ENCODE assay signal across 18 cellular contexts in genomic region chr4:166044871-166045270, GRCh38.
DNase-seq lines count a peak whose midpoint lies in the region; ATAC-seq, FAIRE-seq and TF ChIP-seq lines count a peak whose summit lies in the region.
"Had no signal": no experiment of that assay in that cellular context is flagged by ENCODE, and none has a peak within 500 bp of the region (broad histone marks: within the 10 kb centered on the region; RNA-seq: fewer than 3 reads in every experiment).

No MANE protein-coding gene starts in this region.

- CTCF ChIA-PET in activated CD8-positive, alpha-beta memory T cell treated with anti-CD3 and anti-CD28 coated beads, Interleukin-2, amount 10 ng/mL, durations not matched to agents 7 days and 5 days (lab: Charles Lee) = no interaction called here
- CTCF ChIA-PET in GM12878 (lab: Yijun Ruan, JAX) = no interaction called here

- TF ChIP-seq CTCF in OCI-LY3 (IDR thresholded peaks at IDR 0.05; ENCODE audit: low read depth, low read length) (no peak), GM12878 (IDR thresholded peaks at IDR 0.05 in 2 of 3, conservative IDR thresholded peaks at IDR 0.05 in 1 of 3; ENCODE audit: control insufficient read depth in 2 of 3, extremely low read depth in 1 of 3, insufficient read depth in 1 of 3, low read depth in 3 of 3, low read length in 3 of 3) (no peak), foreskin keratinocyte (conservative IDR thresholded peaks at IDR 0.05) (no peak)

- BruUV-seq in GM12878 (replicated peaks; lab: Mats Ljungman, UMichigan) = TSS peak; percentile 98

- no peaks in the 10 kb centered on the region for H3K36me3 Mint-ChIP-seq in activated CD8-positive, alpha-beta memory T cell treated with anti-CD3 and anti-CD28 coated beads, Interleukin-2, amount 10 ng/mL, durations not matched to agents 7 days and 5 days
- H3K36me3 Mint-ChIP-seq: CD4-positive, CD25-positive, alpha-beta regulatory T cell had no signal

- H3K4me2 ChIP-seq in OCI-LY3 (ENCODE audit: low read length) (no peak overlapping the region), GM12878 (ENCODE audit: control insufficient read depth, insufficient read depth) (no peak overlapping the region)
- H3K4me2 ChIP-seq: BLaER1 had no signal

- H3K4me3 ChIP-seq in OCI-LY3 (ENCODE audit: low read length) (no peak overlapping the region), GM12878 (no peak overlapping the region)
- H3K4me3 ChIP-seq: BLaER1 had no signal

- no peak for TF ChIP-seq EP300 in GM12878 (IDR thresholded peaks at IDR 0.05; ENCODE audit: borderline replicate concordance in 1 of 2, control insufficient read depth in 1 of 2, low read depth in 2 of 2, low read length in 2 of 2)

- in situ Hi-C loops in GM12878 (cut with MboI) = no loop called here

- peak overlapping the region; percentile 30; the same call in 1 of the 2 replicates for H2AFZ ChIP-seq in OCI-LY3 (ENCODE audit: low read depth, low read length)
- H2AFZ ChIP-seq in GM12878 (ENCODE audit: control insufficient read depth, low read depth, low read length) = no peak overlapping the region

- RAD21 ChIA-PET in GM12878 (lab: Charles Lee; ENCODE audit: unreplicated experiment) = no interaction called here

- POLR2A ChIA-PET in GM12878 (lab: Charles Lee) = no interaction called here

- SMC1A ChIA-PET in GM12878 (lab: Charles Lee; ENCODE audit: uncharacterized antibody, unreplicated experiment) = no interaction called here

- TF ChIP-seq POLR2A in GM12878 (IDR thresholded peaks at IDR 0.05; ENCODE audit: low read depth, low read length) = no peak

- no peaks in the 10 kb centered on the region for H4K20me1 ChIP-seq in OCI-LY3 (ENCODE audit: insufficient read depth, low read length)
- H4K20me1 ChIP-seq in GM12878 (ENCODE audit: control insufficient read depth, insufficient read depth) = no peaks in the 10 kb centered on the region
- H4K20me1 ChIP-seq: BLaER1 had no signal

- H3K27ac ChIP-seq in OCI-LY3 (ENCODE audit: low read length) (no peak overlapping the region), GM12878 (ENCODE audit: control insufficient read depth, insufficient read depth) (no peak overlapping the region), foreskin keratinocyte (no peak overlapping the region)
- H3K27ac ChIP-seq: 22Rv1, BLaER1 had no signal

- H3K9me3 ChIP-seq in OCI-LY3 (ENCODE audit: insufficient read depth, low read length) (no peaks in the 10 kb centered on the region), GM12878 (replicated peaks; ENCODE audit: control insufficient read depth, insufficient read depth, low read length) (no peaks in the 10 kb centered on the region)
- H3K9me3 ChIP-seq: BLaER1 had no signal

- H3K4me1 ChIP-seq in OCI-LY3 (ENCODE audit: low read length) (peaks cover 10% of the 10 kb centered on the region), GM12878 (ENCODE audit: control insufficient read depth, insufficient read depth, low read length) (no peaks in the 10 kb centered on the region), foreskin keratinocyte (no peaks in the 10 kb centered on the region)
- H3K4me1 ChIP-seq: BLaER1 had no signal

- no peaks in the 10 kb centered on the region for H3K9me3 Mint-ChIP-seq in activated CD8-positive, alpha-beta memory T cell treated with anti-CD3 and anti-CD28 coated beads, Interleukin-2, amount 10 ng/mL, durations not matched to agents 7 days and 5 days (ENCODE audit: low read depth)
- H3K9me3 Mint-ChIP-seq: HFFc6 had no signal

- no peak for ATAC-seq in activated CD8-positive, alpha-beta memory T cell treated with anti-CD3 and anti-CD28 coated beads, Interleukin-2, amount 10 ng/mL, durations not matched to agents 7 days and 5 days
- no peak for ATAC-seq in GM12878
- ATAC-seq in foreskin keratinocyte = peak; percentile 28
- ATAC-seq: HepG2 had no signal

- DNase-seq in activated CD8-positive, alpha-beta memory T cell treated with anti-CD3 and anti-CD28 coated beads, Interleukin-2, amount 10 ng/mL, durations not matched to agents 7 days and 5 days = no peak
- no peak for DNase-seq in activated CD8-positive, alpha-beta memory T cell treated with anti-CD3 and anti-CD28 coated beads, Interleukin-2, amount 50 U/mL, for 48 hours
- no peak for DNase-seq in GM12878 (ENCODE audit: low read depth, low spot score)
- no peak for DNase-seq in foreskin keratinocyte
- DNase-seq in NK-92 (lab: John Stamatoyannopoulos, UW; ENCODE audit: unreplicated experiment) = no peak
- no peak for DNase-seq in SIG-M5 treated with dmso at 0.1 percent for 504 hours (lab: John Stamatoyannopoulos, UW; ENCODE audit: unreplicated experiment)
- DNase-seq in CD1c-positive myeloid dendritic cell (ENCODE audit: extremely low spot score) = no peak
- DNase-seq: DMS53, HCEC 1CT, HFFc6 had no signal

- H3K27ac Mint-ChIP-seq in activated CD8-positive, alpha-beta memory T cell treated with anti-CD3 and anti-CD28 coated beads, Interleukin-2, amount 10 ng/mL, durations not matched to agents 7 days and 5 days = peak overlapping the region; percentile 34
- H3K27ac Mint-ChIP-seq: CD4-positive, CD25-positive, alpha-beta regulatory T cell; HFFc6 had no signal

- H3K9ac ChIP-seq in OCI-LY3 (ENCODE audit: low read length) (no peak overlapping the region), GM12878 (ENCODE audit: control insufficient read depth, insufficient read depth, low read length) (no peak overlapping the region)
- H3K9ac ChIP-seq: BLaER1 had no signal

- H3K27me3 ChIP-seq in OCI-LY3 (ENCODE audit: low read depth, low read length) (no peaks in the 10 kb centered on the region), GM12878 (replicated peaks in 1 of 2; ENCODE audit: control insufficient read depth in 2 of 2, insufficient read depth in 2 of 2, low read length in 1 of 2) (no peaks in the 10 kb centered on the region), foreskin keratinocyte (no peaks in the 10 kb centered on the region)
- H3K27me3 ChIP-seq: BLaER1 had no signal

- no peak for TF ChIP-seq RAD21 in GM12878 (IDR thresholded peaks at IDR 0.05; ENCODE audit: insufficient read depth, low read depth, low read length)

- H3K79me2 ChIP-seq in OCI-LY3 (ENCODE audit: low read length) (no peaks in the 10 kb centered on the region), GM12878 (ENCODE audit: control insufficient read depth, insufficient read depth, low read length) (no peaks in the 10 kb centered on the region)

- no peak overlapping the region for H3K4me3 Mint-ChIP-seq in activated CD8-positive, alpha-beta memory T cell treated with anti-CD3 and anti-CD28 coated beads, Interleukin-2, amount 10 ng/mL, durations not matched to agents 7 days and 5 days
- H3K4me3 Mint-ChIP-seq: CD4-positive, CD25-positive, alpha-beta regulatory T cell; HFFc6 had no signal

- H3K36me3 ChIP-seq in OCI-LY3 (replicated peaks; ENCODE audit: low read depth, low read length) (no peaks in the 10 kb centered on the region), GM12878 (ENCODE audit: control insufficient read depth in 2 of 2, insufficient read depth in 2 of 2, low read length in 1 of 2) (no peaks in the 10 kb centered on the region)
- H3K36me3 ChIP-seq: BLaER1 had no signal

- no peak for FAIRE-seq in GM12878 (lab: Jason Lieb, UNC)
- FAIRE-seq: GM12891, GM19239, H1, HepG2 had no signal

- H3K27me3 Mint-ChIP-seq in activated CD8-positive, alpha-beta memory T cell treated with anti-CD3 and anti-CD28 coated beads, Interleukin-2, amount 10 ng/mL, durations not matched to agents 7 days and 5 days = no peaks in the 10 kb centered on the region
- H3K27me3 Mint-ChIP-seq: CD4-positive, CD25-positive, alpha-beta regulatory T cell had no signal

- intact Hi-C loops in GM12878 (cut with micrococcal nuclease; ENCODE audit: unreplicated experiment) = no loop called here

- H3K4me1 Mint-ChIP-seq in activated CD8-positive, alpha-beta memory T cell treated with anti-CD3 and anti-CD28 coated beads, Interleukin-2, amount 10 ng/mL, durations not matched to agents 7 days and 5 days = peaks cover 8% of the 10 kb centered on the region

TF ChIP-seq in GM12878, 131 proteins besides CTCF, POLR2A, EP300 and RAD21:
- no peak for TF ChIP-seq JUND (IDR thresholded peaks at IDR 0.05; ENCODE audit: low read depth, low read length)
- TF ChIP-seq SUZ12 (IDR thresholded peaks at IDR 0.05; ENCODE audit: unreplicated experiment) = no peak
- TF ChIP-seq PAX5 (IDR thresholded peaks at IDR 0.05; ENCODE audit: borderline replicate concordance, low read depth, low read length) = no peak
- TF ChIP-seq PKNOX1 (IDR thresholded peaks at IDR 0.05) = no peak
- no peak for TF ChIP-seq HSF1 (IDR thresholded peaks at IDR 0.05; ENCODE audit: low read depth, low read length)
- TF ChIP-seq ZNF24 (IDR thresholded peaks at IDR 0.05) = peak; percentile 49; the same call in 1 of the 2 replicates
